In genomic region chr11:76233196-76233921, GRCh38 we compare ENCODE assay signal across 10 cellular contexts. TPM values are rescaled to one million over a fixed set of nuclear protein-coding genes. Genes with fewer than 3 reads are reported as not detected.
DNase-seq lines count a peak whose midpoint lies in the region; ATAC-seq, FAIRE-seq and TF ChIP-seq lines count a peak whose summit lies in the region.
"Had no signal": no experiment of that assay in that cellular context is flagged by ENCODE, and none has a peak within 500 bp of the region (broad histone marks: within the 10 kb centered on the region; RNA-seq: fewer than 3 reads in every experiment).

No MANE protein-coding gene starts in this region.

- no peaks in the 10 kb centered on the region for H3K36me3 Mint-ChIP-seq in chondrocyte (ENCODE audit: low read depth)

- no peaks in the 10 kb centered on the region for H4K20me1 ChIP-seq in DOHH2 (ENCODE audit: control insufficient read depth, insufficient read depth, low read depth, low read length)

- H3K18ac ChIP-seq in neuronal stem cell (ENCODE audit: low read length), result no peak overlapping the region

- no peak overlapping the region for H2BK5ac ChIP-seq in neuronal stem cell (ENCODE audit: low read length)

- H3K14ac ChIP-seq in neuronal stem cell (ENCODE audit: low read length), result no peak overlapping the region

- H3K27ac Mint-ChIP-seq in chondrocyte (ENCODE audit: unreplicated experiment), result peak overlapping the region; percentile 96

- H3K27ac ChIP-seq in DOHH2 (ENCODE audit: low read depth, low read length) (no peak overlapping the region), neuronal stem cell (replicated peaks; ENCODE audit: low read length) (no peak overlapping the region)
- H3K27ac ChIP-seq: SK-N-MC had no signal

- no peak overlapping the region for H3K23ac ChIP-seq in neuronal stem cell (ENCODE audit: low read depth, low read length, poor library complexity)

- H2BK12ac ChIP-seq in neuronal stem cell (ENCODE audit: low read length), result no peak overlapping the region

- TF ChIP-seq CTCF in DOHH2 (IDR thresholded peaks at IDR 0.05; ENCODE audit: low read depth, low read length, poor library complexity, severe bottlenecking), result no peak
- no peak for TF ChIP-seq CTCF in NB4 (IDR thresholded peaks at IDR 0.05; ENCODE audit: low read depth, low read length)
- no peak for TF ChIP-seq CTCF in chondrocyte (IDR thresholded peaks at IDR 0.05)

- FAIRE-seq in GM19239 (lab: Jason Lieb, UNC), result no peak

- H3F3A ChIP-seq in DOHH2 (ENCODE audit: control insufficient read depth, insufficient read depth), result peaks cover 2% of the 10 kb centered on the region; the same call in 1 of the 2 replicates

- no peak for ATAC-seq in HG02885 (IDR thresholded peaks at IDR 0.05; ENCODE audit: poor library complexity, unreplicated experiment)

- no peaks in the 10 kb centered on the region for H3K79me1 ChIP-seq in neuronal stem cell (ENCODE audit: low read depth, low read length)

- H3K79me2 ChIP-seq in DOHH2 (ENCODE audit: control insufficient read depth, low read length), result no peaks in the 10 kb centered on the region

- peaks cover 31% of the 10 kb centered on the region for H3K4me1 Mint-ChIP-seq in chondrocyte (ENCODE audit: low read depth)

- H3K4me3 ChIP-seq in DOHH2 (ENCODE audit: low read length) (no peak overlapping the region), NB4 (ENCODE audit: low read depth, low read length) (no peak overlapping the region), neuronal stem cell (ENCODE audit: low read length in 2 of 2) (no peak overlapping the region)
- H3K4me3 ChIP-seq: SK-N-MC had no signal

- peaks cover 5% of the 10 kb centered on the region for H3K27me3 Mint-ChIP-seq in chondrocyte (ENCODE audit: low read depth)

- peak overlapping the region; percentile 97 for H2AFZ ChIP-seq in neuronal stem cell (ENCODE audit: low read length)

- WGBS in neuronal stem cell (ENCODE audit: extremely low coverage in 2 of 2, insufficient read length in 2 of 2, insufficient replicate concordance in 1 of 2), 2 donors, result no CpG with 5 or more reads among the region's 9 CpGs

- DNase-seq in NB4 (ENCODE audit: low read depth), result peak; percentile 73
- no peak for DNase-seq in chondrocyte (ENCODE audit: low spot score)
- no peak for DNase-seq in neuronal stem cell (ENCODE audit: low spot score)
- no peak for DNase-seq in GM19239 (ENCODE audit: insufficient read length, low spot score)
- DNase-seq in NCI-H446 treated with DMSO at 0.1 percent for 48 hours (lab: John Stamatoyannopoulos, UW), result no peak
- no peak for DNase-seq in NCI-H1105 treated with DMSO at 0.1 percent for 48 hours (lab: John Stamatoyannopoulos, UW)
- DNase-seq: midbrain had no signal

- H4K91ac ChIP-seq in neuronal stem cell (ENCODE audit: low read depth, low read length, poor library complexity), result no peak overlapping the region

- no peak for TF ChIP-seq POLR2A in NB4 (IDR thresholded peaks at IDR 0.05; ENCODE audit: extremely low read depth, insufficient read length)

- peak overlapping the region; percentile 95; the same call in 1 of the 2 replicates for H3K4me2 ChIP-seq in DOHH2 (ENCODE audit: low read length)
- no peak overlapping the region for H3K4me2 ChIP-seq in neuronal stem cell (ENCODE audit: insufficient read depth, low read length, poor library complexity, severe bottlenecking)

- H2AK5ac ChIP-seq in neuronal stem cell (ENCODE audit: low read depth, low read length), result peak overlapping the region; percentile 42

- no peak overlapping the region for H4K8ac ChIP-seq in neuronal stem cell (ENCODE audit: low read depth, low read length)

- H3K9me3 ChIP-seq in DOHH2 (ENCODE audit: control insufficient read depth, insufficient read depth, low read length), result no peaks in the 10 kb centered on the region
- H3K9me3 ChIP-seq in neuronal stem cell (replicated peaks in 1 of 2; ENCODE audit: control insufficient read depth in 2 of 2, insufficient read depth in 1 of 2, low read depth in 1 of 2, low read length in 2 of 2), result no peaks in the 10 kb centered on the region

- no peak overlapping the region for H3K4me3 Mint-ChIP-seq in chondrocyte (ENCODE audit: unreplicated experiment)

- H3K4ac ChIP-seq in neuronal stem cell (ENCODE audit: low read length), result no peak overlapping the region

- H3K9me2 ChIP-seq in DOHH2 (replicated peaks; ENCODE audit: control insufficient read depth, low read length), result no peaks in the 10 kb centered on the region

- H3K9me3 Mint-ChIP-seq in chondrocyte (ENCODE audit: low read depth), result no peaks in the 10 kb centered on the region

- no peak overlapping the region for H2BK120ac ChIP-seq in neuronal stem cell (ENCODE audit: low read depth, low read length)

- no peak overlapping the region for H3K9ac ChIP-seq in neuronal stem cell (ENCODE audit: low read depth, low read length, poor library complexity)

- H3K36me3 ChIP-seq in DOHH2 (ENCODE audit: control insufficient read depth, low read length) (no peaks in the 10 kb centered on the region), neuronal stem cell (replicated peaks in 1 of 2; ENCODE audit: control insufficient read depth in 2 of 2, insufficient read depth in 2 of 2, low read length in 2 of 2) (no peaks in the 10 kb centered on the region)

- H3K27me3 ChIP-seq in DOHH2 (ENCODE audit: control insufficient read depth, low read length), result peaks cover 9% of the 10 kb centered on the region
- H3K27me3 ChIP-seq in neuronal stem cell (ENCODE audit: control insufficient read depth in 3 of 3, insufficient read depth in 3 of 3, low read depth in 1 of 3, low read length in 3 of 3), result peaks cover 0 to 31% (median 0%) of the 10 kb centered on the region in 3 experiments

- H2BK15ac ChIP-seq in neuronal stem cell (ENCODE audit: low read length), result peak overlapping the region; percentile 71

- H3K4me1 ChIP-seq in DOHH2 (ENCODE audit: control insufficient read depth, low read length), result peaks cover 37% of the 10 kb centered on the region
- peaks cover 7 to 8% of the 10 kb centered on the region in 2 donors for H3K4me1 ChIP-seq in neuronal stem cell (ENCODE audit: control insufficient read depth in 2 of 2, insufficient read depth in 1 of 2, low read depth in 1 of 2, low read length in 2 of 2)

RNA-seq across cellular contexts. Expression of gene WNT11, which starts 27.1 kb away (rescaled TPM):
- total RNA-seq in chondrocyte, result 20.7 to 69.4 TPM (median 24.5 TPM) in 3 replicates
- 0.15 TPM for polyA plus RNA-seq in neuronal stem cell (2013, experiment 1 of 2)
- polyA plus RNA-seq in neuronal stem cell (2013, experiment 2 of 2), result 0.12 TPM
